In genomic region chr5:115366223-115366622, GRCh38 we compare ENCODE assay signal across 10 cellular contexts.
DNase-seq lines count a peak whose midpoint lies in the region; ATAC-seq, FAIRE-seq and TF ChIP-seq lines count a peak whose summit lies in the region.
"Had no signal": no experiment of that assay in that cellular context is flagged by ENCODE, and none has a peak within 500 bp of the region (broad histone marks: within the 10 kb centered on the region; RNA-seq: fewer than 3 reads in every experiment).

No MANE protein-coding gene starts in this region.

- no peaks in the 10 kb centered on the region for H3K27me3 ChIP-seq in brain microvascular endothelial cell (replicated peaks)
- no peaks in the 10 kb centered on the region for H3K27me3 ChIP-seq in pancreas
- H3K27me3 ChIP-seq: neural progenitor cell had no signal

- CTCF ChIA-PET in WTC11 (lab: Charles Lee) = no interaction called here

- peaks cover 13% of the 10 kb centered on the region for H3K9me3 Mint-ChIP-seq in WTC11
- H3K9me3 Mint-ChIP-seq: neural progenitor cell had no signal

- H3K36me3 ChIP-seq in brain microvascular endothelial cell (replicated peaks) (no peaks in the 10 kb centered on the region), pancreas (no peaks in the 10 kb centered on the region)
- H3K36me3 ChIP-seq: neural progenitor cell had no signal

- TF ChIP-seq CTCF in brain microvascular endothelial cell (IDR thresholded peaks at IDR 0.05; ENCODE audit: low read depth, low read length, missing control alignments) (no peak), WTC11 (IDR thresholded peaks at IDR 0.05) (no peak), pancreas (IDR thresholded peaks at IDR 0.05) (no peak)

- peak overlapping the region; percentile 41 for H3K27ac ChIP-seq in brain microvascular endothelial cell
- no peak overlapping the region for H3K27ac ChIP-seq in pancreas
- H3K27ac ChIP-seq: neural progenitor cell had no signal

- POLR2A ChIA-PET in WTC11 (lab: Charles Lee) = no interaction called here

- peak; percentile 89 for DNase-seq in AG20443 (ENCODE audit: low spot score)
- DNase-seq in HT1080 (ENCODE audit: low read depth) = peak; percentile 97
- DNase-seq in brain microvascular endothelial cell = peak; percentile 96
- DNase-seq in kidney tubule cell (ENCODE audit: low spot score) = peak; percentile 94
- DNase-seq in putamen (ENCODE audit: low spot score) = no peak
- DNase-seq in WTC11 (ENCODE audit: low spot score) = no peak
- no peak for DNase-seq in pancreas
- no peak for DNase-seq in NK-92 (lab: John Stamatoyannopoulos, UW; ENCODE audit: unreplicated experiment)
- DNase-seq: NCI-H187 had no signal

- no peak overlapping the region for H3K4me3 Mint-ChIP-seq in WTC11
- H3K4me3 Mint-ChIP-seq: neural progenitor cell had no signal

- H3K4me3 ChIP-seq in brain microvascular endothelial cell (ENCODE audit: low read depth, low read length) = no peak overlapping the region
- no peak overlapping the region for H3K4me3 ChIP-seq in pancreas
- H3K4me3 ChIP-seq: neural progenitor cell had no signal

- FAIRE-seq in pancreas (lab: Jason Lieb, UNC) = no peak

- intact Hi-C loops in pancreas (cut with DNase I) = no loop called here

- ATAC-seq in WTC11 (no peak), pancreas (no peak)

- no peak overlapping the region for H3K27ac Mint-ChIP-seq in WTC11
- H3K27ac Mint-ChIP-seq: neural progenitor cell had no signal

- H3K27me3 Mint-ChIP-seq in WTC11 (ENCODE audit: low read depth) = no peaks in the 10 kb centered on the region; the same call in 1 of the 2 replicates

- H3K36me3 Mint-ChIP-seq in WTC11 = no peaks in the 10 kb centered on the region
- H3K36me3 Mint-ChIP-seq: neural progenitor cell had no signal

- 71 to 84% methylated on average over 2 of the region's 2 CpGs for WGBS in pancreas, 2 donors

- in situ Hi-C loops in brain microvascular endothelial cell (cut with HindIII; ENCODE audit: low pct_ligation_motif_present, low sequenced_read_pairs) = no loop called here

- peaks cover 37% of the 10 kb centered on the region for H3K4me1 Mint-ChIP-seq in WTC11

- no peaks in the 10 kb centered on the region for H3K9me3 ChIP-seq in pancreas

- no peaks in the 10 kb centered on the region for H3K4me1 ChIP-seq in pancreas
- H3K4me1 ChIP-seq: neural progenitor cell had no signal

TF ChIP-seq in WTC11, 78 proteins besides CTCF, POLR2A, EP300 and RAD21:
- TF ChIP-seq ZNF396 (CRISPR knock-in tag; IDR thresholded peaks at IDR 0.05; ENCODE audit: borderline replicate concordance) (no peak), JUN (CRISPR knock-in tag; IDR thresholded peaks at IDR 0.05) (no peak), IRF2 (CRISPR knock-in tag; IDR thresholded peaks at IDR 0.05; ENCODE audit: borderline replicate concordance, low read depth) (no peak), CBFB (CRISPR knock-in tag; IDR thresholded peaks at IDR 0.05; ENCODE audit: low read depth) (no peak), KAT7 (CRISPR knock-in tag; IDR thresholded peaks at IDR 0.05; ENCODE audit: borderline replicate concordance) (no peak), ZBTB21 (CRISPR knock-in tag; IDR thresholded peaks at IDR 0.05; ENCODE audit: borderline replicate concordance) (no peak), MAX (CRISPR knock-in tag; IDR thresholded peaks at IDR 0.05) (no peak), ESRRA (CRISPR knock-in tag; IDR thresholded peaks at IDR 0.05; ENCODE audit: borderline replicate concordance) (no peak), NFE2L1 (CRISPR knock-in tag; IDR thresholded peaks at IDR 0.05) (no peak), ZNF317 (CRISPR knock-in tag; IDR thresholded peaks at IDR 0.05; ENCODE audit: borderline replicate concordance, low read depth) (no peak), FOXJ3 (CRISPR knock-in tag; IDR thresholded peaks at IDR 0.05; ENCODE audit: borderline replicate concordance) (no peak)
- TF ChIP-seq, protein P1, sequence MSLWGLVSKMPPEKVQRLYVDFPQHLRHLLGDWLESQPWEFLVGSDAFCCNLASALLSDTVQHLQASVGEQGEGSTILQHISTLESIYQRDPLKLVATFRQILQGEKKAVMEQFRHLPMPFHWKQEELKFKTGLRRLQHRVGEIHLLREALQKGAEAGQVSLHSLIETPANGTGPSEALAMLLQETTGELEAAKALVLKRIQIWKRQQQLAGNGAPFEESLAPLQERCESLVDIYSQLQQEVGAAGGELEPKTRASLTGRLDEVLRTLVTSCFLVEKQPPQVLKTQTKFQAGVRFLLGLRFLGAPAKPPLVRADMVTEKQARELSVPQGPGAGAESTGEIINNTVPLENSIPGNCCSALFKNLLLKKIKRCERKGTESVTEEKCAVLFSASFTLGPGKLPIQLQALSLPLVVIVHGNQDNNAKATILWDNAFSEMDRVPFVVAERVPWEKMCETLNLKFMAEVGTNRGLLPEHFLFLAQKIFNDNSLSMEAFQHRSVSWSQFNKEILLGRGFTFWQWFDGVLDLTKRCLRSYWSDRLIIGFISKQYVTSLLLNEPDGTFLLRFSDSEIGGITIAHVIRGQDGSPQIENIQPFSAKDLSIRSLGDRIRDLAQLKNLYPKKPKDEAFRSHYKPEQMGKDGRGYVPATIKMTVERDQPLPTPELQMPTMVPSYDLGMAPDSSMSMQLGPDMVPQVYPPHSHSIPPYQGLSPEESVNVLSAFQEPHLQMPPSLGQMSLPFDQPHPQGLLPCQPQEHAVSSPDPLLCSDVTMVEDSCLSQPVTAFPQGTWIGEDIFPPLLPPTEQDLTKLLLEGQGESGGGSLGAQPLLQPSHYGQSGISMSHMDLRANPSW (CRISPR knock-in tag; conservative IDR thresholded peaks at IDR 0.05; ENCODE audit: low read depth) = no peak
- TF ChIP-seq, protein P2, sequence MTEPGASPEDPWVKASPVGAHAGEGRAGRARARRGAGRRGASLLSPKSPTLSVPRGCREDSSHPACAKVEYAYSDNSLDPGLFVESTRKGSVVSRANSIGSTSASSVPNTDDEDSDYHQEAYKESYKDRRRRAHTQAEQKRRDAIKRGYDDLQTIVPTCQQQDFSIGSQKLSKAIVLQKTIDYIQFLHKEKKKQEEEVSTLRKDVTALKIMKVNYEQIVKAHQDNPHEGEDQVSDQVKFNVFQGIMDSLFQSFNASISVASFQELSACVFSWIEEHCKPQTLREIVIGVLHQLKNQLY (CRISPR knock-in tag; IDR thresholded peaks at IDR 0.05) = no peak
- TF ChIP-seq, protein P3, sequence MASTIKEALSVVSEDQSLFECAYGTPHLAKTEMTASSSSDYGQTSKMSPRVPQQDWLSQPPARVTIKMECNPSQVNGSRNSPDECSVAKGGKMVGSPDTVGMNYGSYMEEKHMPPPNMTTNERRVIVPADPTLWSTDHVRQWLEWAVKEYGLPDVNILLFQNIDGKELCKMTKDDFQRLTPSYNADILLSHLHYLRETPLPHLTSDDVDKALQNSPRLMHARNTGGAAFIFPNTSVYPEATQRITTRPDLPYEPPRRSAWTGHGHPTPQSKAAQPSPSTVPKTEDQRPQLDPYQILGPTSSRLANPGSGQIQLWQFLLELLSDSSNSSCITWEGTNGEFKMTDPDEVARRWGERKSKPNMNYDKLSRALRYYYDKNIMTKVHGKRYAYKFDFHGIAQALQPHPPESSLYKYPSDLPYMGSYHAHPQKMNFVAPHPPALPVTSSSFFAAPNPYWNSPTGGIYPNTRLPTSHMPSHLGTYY (CRISPR knock-in tag; IDR thresholded peaks at IDR 0.05) = no peak
- TF ChIP-seq, protein P4, sequence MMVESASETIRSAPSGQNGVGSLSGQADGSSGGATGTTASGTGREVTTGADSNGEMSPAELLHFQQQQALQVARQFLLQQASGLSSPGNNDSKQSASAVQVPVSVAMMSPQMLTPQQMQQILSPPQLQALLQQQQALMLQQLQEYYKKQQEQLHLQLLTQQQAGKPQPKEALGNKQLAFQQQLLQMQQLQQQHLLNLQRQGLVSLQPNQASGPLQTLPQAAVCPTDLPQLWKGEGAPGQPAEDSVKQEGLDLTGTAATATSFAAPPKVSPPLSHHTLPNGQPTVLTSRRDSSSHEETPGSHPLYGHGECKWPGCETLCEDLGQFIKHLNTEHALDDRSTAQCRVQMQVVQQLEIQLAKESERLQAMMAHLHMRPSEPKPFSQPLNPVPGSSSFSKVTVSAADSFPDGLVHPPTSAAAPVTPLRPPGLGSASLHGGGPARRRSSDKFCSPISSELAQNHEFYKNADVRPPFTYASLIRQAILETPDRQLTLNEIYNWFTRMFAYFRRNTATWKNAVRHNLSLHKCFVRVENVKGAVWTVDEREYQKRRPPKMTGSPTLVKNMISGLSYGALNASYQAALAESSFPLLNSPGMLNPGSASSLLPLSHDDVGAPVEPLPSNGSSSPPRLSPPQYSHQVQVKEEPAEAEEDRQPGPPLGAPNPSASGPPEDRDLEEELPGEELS (CRISPR knock-in tag; IDR thresholded peaks at IDR 0.05) = no peak

Comparison
In these comparisons a context has a peak if more than half of its experiments do, and no peak if none do; other contexts are left out.
1. DNase-seq: peak in AG20443 (single experiment), HT1080 (single experiment), brain microvascular endothelial cell (single experiment) and kidney tubule cell (single experiment); none in putamen (single experiment), WTC11 (single experiment), pancreas (0 of 6) and NK-92 (single experiment).